19 cellular contexts compared by ENCODE assay signal in the genomic region with DNA sequence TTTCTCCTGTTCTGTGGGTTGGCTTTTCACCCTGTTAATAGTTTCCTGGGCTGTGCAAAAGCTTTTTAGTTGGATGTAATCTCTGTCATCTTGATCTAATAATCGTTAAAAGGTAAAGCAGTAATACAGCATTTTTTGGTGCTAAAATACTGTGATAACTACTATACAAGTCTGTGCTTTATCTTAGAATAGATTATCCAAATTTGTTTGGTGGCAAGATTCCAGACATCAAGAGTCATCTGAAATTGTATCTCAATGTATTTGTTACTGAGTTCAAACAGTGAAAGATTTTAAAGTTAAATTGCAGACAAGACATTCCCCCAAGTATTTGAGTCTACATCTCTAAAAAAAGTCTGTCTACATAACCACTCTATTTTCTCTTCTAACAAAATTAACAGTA. TPM values are rescaled to one million over a fixed set of nuclear protein-coding genes. Genes with fewer than 3 reads are reported as not detected.
DNase-seq lines count a peak whose midpoint lies in the region; ATAC-seq and TF ChIP-seq lines count a peak whose summit lies in the region.
"Had no signal": no experiment of that assay in that cellular context is flagged by ENCODE, and none has a peak within 500 bp of the region (broad histone marks: within the 10 kb centered on the region; RNA-seq: fewer than 3 reads in every experiment).

No MANE protein-coding gene starts in this region.

- TF ChIP-seq CTCF in WTC11 (IDR thresholded peaks at IDR 0.05) (no peak), osteocyte (IDR thresholded peaks at IDR 0.05) (no peak)

- H3K9me3 Mint-ChIP-seq in activated naive CD8-positive, alpha-beta T cell (ENCODE audit: low read depth) = no peaks in the 10 kb centered on the region
- no peaks in the 10 kb centered on the region for H3K9me3 Mint-ChIP-seq in activated naive CD8-positive, alpha-beta T cell treated with anti-CD3 and anti-CD28 coated beads for 36 hours
- H3K9me3 Mint-ChIP-seq in WTC11 (no peaks in the 10 kb centered on the region), osteocyte (ENCODE audit: unreplicated experiment) (no peaks in the 10 kb centered on the region)
- H3K9me3 Mint-ChIP-seq: CD4-positive, CD25-positive, alpha-beta regulatory T cell had no signal

- CTCF ChIA-PET in WTC11 (lab: Charles Lee) = no interaction called here

- H3K27ac Mint-ChIP-seq in activated naive CD8-positive, alpha-beta T cell = peak overlapping the region; percentile 34
- H3K27ac Mint-ChIP-seq in activated naive CD8-positive, alpha-beta T cell treated with anti-CD3 and anti-CD28 coated beads for 36 hours = no peak overlapping the region
- H3K27ac Mint-ChIP-seq in WTC11 (peak overlapping the region; percentile 83), osteocyte (ENCODE audit: unreplicated experiment) (peak overlapping the region; percentile 23)

- intact Hi-C loops in aorta (cut with DNase I) = loop anchor here in 1 of 2 donors (5.0 kb wide), 1 partner anchor 50 kb away; no protein-coding TSS in a partner anchor

- no peaks in the 10 kb centered on the region for H3K9me3 ChIP-seq in aorta (ENCODE audit: control insufficient read depth, low read length)
- H3K9me3 ChIP-seq: BE2C, Caco-2 had no signal

- peaks cover 0 to 2% of the 10 kb centered on the region in 2 donors for H3K4me1 ChIP-seq in aorta (ENCODE audit: control insufficient read depth in 1 of 2, insufficient read depth in 2 of 2, low read length in 2 of 2)
- H3K4me1 ChIP-seq: Caco-2 had no signal

- no peak overlapping the region for H3K4me3 Mint-ChIP-seq in activated naive CD8-positive, alpha-beta T cell
- H3K4me3 Mint-ChIP-seq in activated naive CD8-positive, alpha-beta T cell treated with anti-CD3 and anti-CD28 coated beads for 36 hours = no peak overlapping the region
- H3K4me3 Mint-ChIP-seq in WTC11 (no peak overlapping the region), osteocyte (ENCODE audit: unreplicated experiment) (no peak overlapping the region)

- H3K36me3 Mint-ChIP-seq in activated naive CD8-positive, alpha-beta T cell = peaks cover 3% of the 10 kb centered on the region
- peaks cover 2% of the 10 kb centered on the region for H3K36me3 Mint-ChIP-seq in activated naive CD8-positive, alpha-beta T cell treated with anti-CD3 and anti-CD28 coated beads for 36 hours
- H3K36me3 Mint-ChIP-seq in WTC11 (no peaks in the 10 kb centered on the region), osteocyte (ENCODE audit: unreplicated experiment) (peaks cover 2% of the 10 kb centered on the region)
- H3K36me3 Mint-ChIP-seq: CD4-positive, CD25-positive, alpha-beta regulatory T cell had no signal

- POLR2A ChIA-PET in WTC11 (lab: Charles Lee) = no interaction called here

- no peak for ATAC-seq in WTC11
- ATAC-seq in aorta (ENCODE audit: low FRiP score) = no peak
- ATAC-seq: GM12878, PC-3 had no signal

- WGBS in aorta, 2 donors = 70 to 79% methylated on average over 1 of the region's 1 CpG

- H3K36me3 ChIP-seq in aorta (ENCODE audit: control insufficient read depth in 1 of 2, insufficient read depth in 2 of 2, low read length in 1 of 2) = no peaks in the 10 kb centered on the region

- DNase-seq in activated naive CD8-positive, alpha-beta T cell treated with anti-CD3 and anti-CD28 coated beads for 36 hours = no peak
- DNase-seq in WTC11 (ENCODE audit: low spot score) (no peak), osteocyte (ENCODE audit: extremely low spot score, unreplicated experiment) (no peak), aorta (no peak), putamen (ENCODE audit: low spot score) (no peak)
- DNase-seq in central memory CD4-positive, alpha-beta T cell = no peak
- DNase-seq: BE2C; Caco-2; CD4-positive, CD25-positive, alpha-beta regulatory T cell; NCI-H1417 treated with DMSO at 0.1 percent for 48 hours; NCI-H1930; NCI-H226; NCI-H524; NCI-H82; PC-3; RPMI8226; SIG-M5 had no signal

- no peak overlapping the region for H3K4me3 ChIP-seq in aorta (ENCODE audit: low read length in 2 of 2)
- H3K4me3 ChIP-seq: GM12878 had no signal

- H3K27me3 ChIP-seq in aorta (ENCODE audit: control insufficient read depth in 1 of 2, insufficient read depth in 2 of 2, low read length in 1 of 2) = no peaks in the 10 kb centered on the region
- H3K27me3 ChIP-seq: BE2C had no signal

- H3K4me1 Mint-ChIP-seq in activated naive CD8-positive, alpha-beta T cell (ENCODE audit: low read depth) = peaks cover 55% of the 10 kb centered on the region
- H3K4me1 Mint-ChIP-seq in activated naive CD8-positive, alpha-beta T cell treated with anti-CD3 and anti-CD28 coated beads for 36 hours = peaks cover 28% of the 10 kb centered on the region
- peaks cover 46% of the 10 kb centered on the region for H3K4me1 Mint-ChIP-seq in WTC11
- H3K4me1 Mint-ChIP-seq in osteocyte (ENCODE audit: unreplicated experiment) = peaks cover 61% of the 10 kb centered on the region

- no peaks in the 10 kb centered on the region for H3K27me3 Mint-ChIP-seq in activated naive CD8-positive, alpha-beta T cell
- H3K27me3 Mint-ChIP-seq in activated naive CD8-positive, alpha-beta T cell treated with anti-CD3 and anti-CD28 coated beads for 36 hours = no peaks in the 10 kb centered on the region
- H3K27me3 Mint-ChIP-seq in WTC11 (ENCODE audit: low read depth) (no peaks in the 10 kb centered on the region), osteocyte (ENCODE audit: unreplicated experiment) (no peaks in the 10 kb centered on the region)
- H3K27me3 Mint-ChIP-seq: CD4-positive, CD25-positive, alpha-beta regulatory T cell had no signal

- H3K27ac ChIP-seq in aorta (ENCODE audit: low read depth in 1 of 2, low read length in 2 of 2) = no peak overlapping the region

TF ChIP-seq in WTC11, 78 proteins besides CTCF, POLR2A, EP300 and RAD21:
- TF ChIP-seq ZNF317 (CRISPR knock-in tag; IDR thresholded peaks at IDR 0.05; ENCODE audit: borderline replicate concordance, low read depth) = no peak
- TF ChIP-seq FOXP1 (CRISPR knock-in tag; IDR thresholded peaks at IDR 0.05; ENCODE audit: borderline replicate concordance) = no peak
- no peak for TF ChIP-seq NFYB (CRISPR knock-in tag; conservative IDR thresholded peaks at IDR 0.05; ENCODE audit: low read depth)
- TF ChIP-seq ZNF219 (CRISPR knock-in tag; IDR thresholded peaks at IDR 0.05; ENCODE audit: borderline replicate concordance) = no peak
- TF ChIP-seq, protein P1, sequence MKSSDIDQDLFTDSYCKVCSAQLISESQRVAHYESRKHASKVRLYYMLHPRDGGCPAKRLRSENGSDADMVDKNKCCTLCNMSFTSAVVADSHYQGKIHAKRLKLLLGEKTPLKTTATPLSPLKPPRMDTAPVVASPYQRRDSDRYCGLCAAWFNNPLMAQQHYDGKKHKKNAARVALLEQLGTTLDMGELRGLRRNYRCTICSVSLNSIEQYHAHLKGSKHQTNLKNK (CRISPR knock-in tag; IDR thresholded peaks at IDR 0.05) = no peak
- TF ChIP-seq NR1H2 (CRISPR knock-in tag; IDR thresholded peaks at IDR 0.05) = no peak
- no peak for TF ChIP-seq ZNF232 (CRISPR knock-in tag; IDR thresholded peaks at IDR 0.05)
- no peak for TF ChIP-seq ETV6 (CRISPR knock-in tag; IDR thresholded peaks at IDR 0.05)
- TF ChIP-seq SP1 (CRISPR knock-in tag; conservative IDR thresholded peaks at IDR 0.05) = no peak
- no peak for TF ChIP-seq E2F1 (CRISPR knock-in tag; IDR thresholded peaks at IDR 0.05)
- no peak for TF ChIP-seq CBFB (CRISPR knock-in tag; IDR thresholded peaks at IDR 0.05; ENCODE audit: low read depth)
- TF ChIP-seq ATF1 (CRISPR knock-in tag; IDR thresholded peaks at IDR 0.05) = no peak
- no peak for TF ChIP-seq SMAD3 (CRISPR knock-in tag; IDR thresholded peaks at IDR 0.05; ENCODE audit: borderline replicate concordance)
- no peak for TF ChIP-seq KAT7 (CRISPR knock-in tag; IDR thresholded peaks at IDR 0.05; ENCODE audit: borderline replicate concordance)
- TF ChIP-seq GABPB1 (CRISPR knock-in tag; IDR thresholded peaks at IDR 0.05) = no peak
- TF ChIP-seq ZNF121 (CRISPR knock-in tag; IDR thresholded peaks at IDR 0.05) = no peak
- no peak for TF ChIP-seq ZNF138 (CRISPR knock-in tag; conservative IDR thresholded peaks at IDR 0.05)
- TF ChIP-seq MXD4 (CRISPR knock-in tag; IDR thresholded peaks at IDR 0.05; ENCODE audit: borderline replicate concordance) = no peak
- TF ChIP-seq HMGA2 (CRISPR knock-in tag; IDR thresholded peaks at IDR 0.05) = no peak
- TF ChIP-seq PRRX2 (CRISPR knock-in tag; IDR thresholded peaks at IDR 0.05) = no peak

RNA-seq across cellular contexts. Expression of gene TBPL1, which starts 18.8 kb away (rescaled TPM):
- 10 to 100 TPM; 46.5 to 51.4 TPM for total RNA-seq in activated naive CD8-positive, alpha-beta T cell treated with anti-CD3 and anti-CD28 coated beads for 36 hours
- total RNA-seq in WTC11 (2021) = 39.8 to 44.0 TPM (median 42.1 TPM) in 3 replicates
- 29.7 and 35.0 TPM in 2 replicates for total RNA-seq in osteocyte
- 10 to 100 TPM; 21.3 to 21.7 TPM for total RNA-seq in aorta
- polyA plus RNA-seq in aorta = 10 to 100 TPM; 20.1 to 28.5 TPM
